8 cellular contexts compared by ENCODE assay signal in genomic region chr14:24147761-24148428, GRCh38. TPM values are rescaled to one million over a fixed set of nuclear protein-coding genes. Genes with fewer than 3 reads are reported as not detected.
A peak's percentile ranks its signal among the peaks of the same experiment; 100 is the strongest.
DNase-seq lines count a peak whose midpoint lies in the region; ATAC-seq, FAIRE-seq and TF ChIP-seq lines count a peak whose summit lies in the region.

No MANE protein-coding gene starts in this region.

- H3K4me1 Mint-ChIP-seq in activated CD8-positive, alpha-beta memory T cell treated with anti-CD3 and anti-CD28 coated beads, Interleukin-2, amount 10 ng/mL, durations not matched to agents 7 days and 5 days = peaks cover 62% of the 10 kb centered on the region

- peaks cover 36% of the 10 kb centered on the region for H3K36me3 ChIP-seq in adipocyte (ENCODE audit: control insufficient read depth, insufficient read depth, low read length, severe bottlenecking)
- H3K36me3 ChIP-seq in left lung = peaks cover 0 to 60% of the 10 kb centered on the region in 2 donors
- H3K36me3 ChIP-seq in tibial artery = peaks cover 36 to 44% (median 43%) of the 10 kb centered on the region in 3 donors

- peak overlapping the region; percentile 94 for H3K4me3 Mint-ChIP-seq in activated CD8-positive, alpha-beta memory T cell treated with anti-CD3 and anti-CD28 coated beads, Interleukin-2, amount 10 ng/mL, durations not matched to agents 7 days and 5 days

- peak overlapping the region; percentile 97 for H3K4me3 ChIP-seq in adipocyte (ENCODE audit: low read length)
- peak overlapping the region; percentile 80 to 100 for H3K4me3 ChIP-seq in left lung
- peak overlapping the region; percentile 79 to 92 for H3K4me3 ChIP-seq in tibial artery

- no peaks in the 10 kb centered on the region for H3K9me3 Mint-ChIP-seq in activated CD8-positive, alpha-beta memory T cell treated with anti-CD3 and anti-CD28 coated beads, Interleukin-2, amount 10 ng/mL, durations not matched to agents 7 days and 5 days (ENCODE audit: low read depth)

- DNase-seq in activated CD8-positive, alpha-beta memory T cell treated with anti-CD3 and anti-CD28 coated beads, Interleukin-2, amount 10 ng/mL, durations not matched to agents 7 days and 5 days = no peak
- DNase-seq in activated CD8-positive, alpha-beta memory T cell treated with anti-CD3 and anti-CD28 coated beads for 24 hours = no peak
- DNase-seq in adipocyte (ENCODE audit: low read depth) (no peak), left lung (no peak), tibial artery (peak in 1 of 2 donors; percentile 33), KG1 (lab: John Stamatoyannopoulos, UW) (no peak), RCC 7860 (ENCODE audit: low spot score) (no peak)

- H3K27ac Mint-ChIP-seq in activated CD8-positive, alpha-beta memory T cell treated with anti-CD3 and anti-CD28 coated beads, Interleukin-2, amount 10 ng/mL, durations not matched to agents 7 days and 5 days = peak overlapping the region; percentile 86

- H3K9ac ChIP-seq in adipocyte (ENCODE audit: low read length) = peak overlapping the region; percentile 95

- H3K27me3 ChIP-seq in adipocyte (replicated peaks; ENCODE audit: control insufficient read depth, insufficient read depth, low read length) (no peaks in the 10 kb centered on the region), left lung (no peaks in the 10 kb centered on the region), tibial artery (no peaks in the 10 kb centered on the region)

- no peak for TF ChIP-seq CTCF in left lung (IDR thresholded peaks at IDR 0.05)
- TF ChIP-seq CTCF in tibial artery (IDR thresholded peaks at IDR 0.05) = no peak

- CTCF ChIA-PET in activated CD8-positive, alpha-beta memory T cell treated with anti-CD3 and anti-CD28 coated beads, Interleukin-2, amount 10 ng/mL, durations not matched to agents 7 days and 5 days (lab: Charles Lee) = interaction anchor here (0.7 to 7.4 kb wide), 8 partner anchors 8 to 57 kb away, joined by 3 to 99 read pairs (median 6); partner anchors contain the start of genes DCAF11, IRF9, NRL and PSME1

- H3K9me3 ChIP-seq in adipocyte (ENCODE audit: control insufficient read depth, low read length) (no peaks in the 10 kb centered on the region), left lung (no peaks in the 10 kb centered on the region), tibial artery (no peaks in the 10 kb centered on the region)

- peaks cover 31% of the 10 kb centered on the region for H3K4me1 ChIP-seq in adipocyte (ENCODE audit: control insufficient read depth, insufficient read depth, low read length)
- H3K4me1 ChIP-seq in left lung = peaks cover 12 to 45% of the 10 kb centered on the region in 2 donors
- H3K4me1 ChIP-seq in tibial artery = peaks cover 12 to 31% (median 23%) of the 10 kb centered on the region in 4 donors

- no peak for FAIRE-seq in RCC 7860 (lab: Jason Lieb, UNC)

- H3K27ac ChIP-seq in left lung = peak overlapping the region; percentile 57 to 95
- peak overlapping the region; percentile 86 to 87 for H3K27ac ChIP-seq in tibial artery

- no peaks in the 10 kb centered on the region for H3K27me3 Mint-ChIP-seq in activated CD8-positive, alpha-beta memory T cell treated with anti-CD3 and anti-CD28 coated beads, Interleukin-2, amount 10 ng/mL, durations not matched to agents 7 days and 5 days

- intact Hi-C loops in left lung (cut with DNase I) = no loop called here
- intact Hi-C loops in tibial artery (cut with DNase I; ENCODE audit: low total_unique reads) = loop anchor here (5.0 kb wide), 1 partner anchor 39 kb away; the partner anchor contains the start of gene IPO4

- ATAC-seq in activated CD8-positive, alpha-beta memory T cell treated with anti-CD3 and anti-CD28 coated beads, Interleukin-2, amount 10 ng/mL, durations not matched to agents 7 days and 5 days = no peak
- ATAC-seq in left lung (no peak), HG03039 (IDR thresholded peaks at IDR 0.05; ENCODE audit: unreplicated experiment) (no peak)

- peaks cover 75% of the 10 kb centered on the region for H3K36me3 Mint-ChIP-seq in activated CD8-positive, alpha-beta memory T cell treated with anti-CD3 and anti-CD28 coated beads, Interleukin-2, amount 10 ng/mL, durations not matched to agents 7 days and 5 days

RNA-seq across cellular contexts. Expression of gene RNF31, which starts 0.6 kb away (rescaled TPM):
- 100 to 1,000 TPM; 129 to 149 TPM for total RNA-seq in activated CD8-positive, alpha-beta memory T cell treated with anti-CD3 and anti-CD28 coated beads, Interleukin-2, amount 10 ng/mL, durations not matched to agents 7 days and 5 days
- 10 to 100 TPM; 49.3 to 61.5 TPM for total RNA-seq in left lung

RNA-seq across cellular contexts. Expression of gene PSME2, which starts 1.5 kb away (rescaled TPM):
- 100 to 1,000 TPM; 577 to 623 TPM for total RNA-seq in activated CD8-positive, alpha-beta memory T cell treated with anti-CD3 and anti-CD28 coated beads, Interleukin-2, amount 10 ng/mL, durations not matched to agents 7 days and 5 days
- total RNA-seq in left lung = 100 to 1,000 TPM; 134 to 224 TPM

RNA-seq across cellular contexts. Expression of gene EMC9, which starts 6.5 kb away (rescaled TPM):
- total RNA-seq in activated CD8-positive, alpha-beta memory T cell treated with anti-CD3 and anti-CD28 coated beads, Interleukin-2, amount 10 ng/mL, durations not matched to agents 7 days and 5 days = 10 to 100 TPM; 45.5 to 56.1 TPM
- 10 to 100 TPM; 16.2 to 18.1 TPM for total RNA-seq in left lung

RNA-seq across cellular contexts. Expression of gene PSME1, which starts 11.9 kb away (rescaled TPM):
- 100 to 1,000 TPM; 420 to 454 TPM for total RNA-seq in activated CD8-positive, alpha-beta memory T cell treated with anti-CD3 and anti-CD28 coated beads, Interleukin-2, amount 10 ng/mL, durations not matched to agents 7 days and 5 days
- 100 to 1,000 TPM; 190 to 203 TPM for total RNA-seq in left lung

RNA-seq across cellular contexts. Expression of gene IRF9, which starts 13.2 kb away (rescaled TPM):
- 100 to 1,000 TPM; 238 to 295 TPM for total RNA-seq in activated CD8-positive, alpha-beta memory T cell treated with anti-CD3 and anti-CD28 coated beads, Interleukin-2, amount 10 ng/mL, durations not matched to agents 7 days and 5 days
- 100 to 1,000 TPM in 1 of 2 donors, 10 to 100 TPM in 1; 95.6 to 131 TPM for total RNA-seq in left lung
